8 cellular contexts compared by ENCODE assay signal in genomic region chr9:129889936-129890717, GRCh38. TPM values are rescaled to one million over a fixed set of nuclear protein-coding genes. Genes with fewer than 3 reads are reported as not detected.
A peak's percentile ranks its signal among the peaks of the same experiment; 100 is the strongest.
DNase-seq lines count a peak whose midpoint lies in the region; ATAC-seq and TF ChIP-seq lines count a peak whose summit lies in the region.

No MANE protein-coding gene starts in this region.

- H3K4me1 Mint-ChIP-seq in naive B cell, result peaks cover 55 to 90% (median 78%) of the 10 kb centered on the region in 3 donors
- no peaks in the 10 kb centered on the region for H3K4me1 Mint-ChIP-seq in Calu3 (ENCODE audit: low read depth, unreplicated experiment)

- TF ChIP-seq CTCF in heart right ventricle (IDR thresholded peaks at IDR 0.05) (no peak), osteoblast (IDR thresholded peaks at IDR 0.05; ENCODE audit: extremely low read depth, low read depth, low read length) (no peak), Calu3 (IDR thresholded peaks at IDR 0.05; ENCODE audit: unreplicated experiment) (no peak)

- H3K4me3 Mint-ChIP-seq in naive B cell (peak overlapping the region; percentile 84 to 99 (median 96)), Calu3 (ENCODE audit: low read depth, unreplicated experiment) (no peak overlapping the region)

- ATAC-seq in heart right ventricle, result no peak
- ATAC-seq in left ventricle myocardium superior, result no peak
- no peak for ATAC-seq in naive B cell (ENCODE audit: low read depth in 2 of 2)
- no peak for ATAC-seq in HG02798 (IDR thresholded peaks at IDR 0.05; ENCODE audit: poor library complexity, unreplicated experiment)

- peak overlapping the region; percentile 97 to 100 (median 99) for H3K27ac Mint-ChIP-seq in naive B cell
- H3K27ac Mint-ChIP-seq in Calu3 (ENCODE audit: unreplicated experiment), result no peak overlapping the region

- H3K4me2 ChIP-seq in osteoblast (ENCODE audit: insufficient read depth, low read length), result no peak overlapping the region

- no peaks in the 10 kb centered on the region for H4K20me1 ChIP-seq in osteoblast (ENCODE audit: insufficient read depth, low read length)

- peaks cover 0 to 49% (median 3%) of the 10 kb centered on the region in 9 donors for H3K36me3 ChIP-seq in heart right ventricle
- peaks cover 9% of the 10 kb centered on the region for H3K36me3 ChIP-seq in osteoblast (ENCODE audit: insufficient read depth, low read length)

- no peaks in the 10 kb centered on the region for H3K9me3 Mint-ChIP-seq in naive B cell
- no peaks in the 10 kb centered on the region for H3K9me3 Mint-ChIP-seq in Calu3 (ENCODE audit: low read depth, unreplicated experiment)

- BruUV-seq in Calu3 (replicated peaks; lab: Mats Ljungman, UMichigan), result no TSS peak

- peaks cover 0 to 5% of the 10 kb centered on the region in 2 donors for H3K36me3 Mint-ChIP-seq in naive B cell
- H3K36me3 Mint-ChIP-seq in Calu3 (ENCODE audit: insufficient read depth, unreplicated experiment), result peaks cover 10% of the 10 kb centered on the region

- no peaks in the 10 kb centered on the region for H3K79me2 ChIP-seq in osteoblast (ENCODE audit: insufficient read depth, low read length)

- intact Hi-C loops in heart right ventricle (cut with DNase I), result loop anchor here (5.0 to 10.0 kb wide), 13 partner anchors 42 to 352 kb away; partner anchors contain the start of genes FNBP1 (in 4 of the 10) and GPR107 (in 2 of the 10)
- intact Hi-C loops in left ventricle myocardium superior (cut with micrococcal nuclease), result no loop called here
- intact Hi-C loops in Calu3 (cut with micrococcal nuclease; ENCODE audit: unreplicated experiment), result no loop called here

- H3K27me3 Mint-ChIP-seq in naive B cell, result no peaks in the 10 kb centered on the region
- no peaks in the 10 kb centered on the region for H3K27me3 Mint-ChIP-seq in Calu3 (ENCODE audit: unreplicated experiment)

- H3K9me3 ChIP-seq in heart right ventricle, result no peaks in the 10 kb centered on the region
- H3K9me3 ChIP-seq in osteoblast (ENCODE audit: low read depth, low read length), result no peaks in the 10 kb centered on the region

- peak overlapping the region in 1 of 10 donors; percentile 37 for H3K4me3 ChIP-seq in heart right ventricle
- H3K4me3 ChIP-seq in osteoblast (ENCODE audit: insufficient read depth, low read length), result no peak overlapping the region

- 77 to 81% methylated on average over 37 of the region's 37 CpGs for WGBS in heart right ventricle, 2 donors

- CTCF ChIA-PET in Calu3 (lab: Charles Lee), result no interaction called here

- H2AFZ ChIP-seq in osteoblast (ENCODE audit: low read length), result no peak overlapping the region

- H3K27me3 ChIP-seq in heart right ventricle (no peaks in the 10 kb centered on the region), osteoblast (ENCODE audit: insufficient read depth, low read length) (no peaks in the 10 kb centered on the region)

- peak overlapping the region in 7 of 10 donors; percentile 10 to 89 (median 22) for H3K27ac ChIP-seq in heart right ventricle
- no peak overlapping the region for H3K27ac ChIP-seq in osteoblast (ENCODE audit: low read depth, low read length)

- H3K4me1 ChIP-seq in heart right ventricle (peaks cover 0 to 80% (median 27%) of the 10 kb centered on the region in 9 donors), osteoblast (ENCODE audit: insufficient read depth, low read length) (peaks cover 20% of the 10 kb centered on the region)

- DNase-seq in heart right ventricle, result no peak
- DNase-seq in left ventricle myocardium superior, result no peak
- peak; percentile 77 for DNase-seq in activated naive CD4-positive, alpha-beta T cell treated with Interleukin-2 at 50 U/mL for 16 hours
- DNase-seq in naive B cell, result peak; percentile 42
- DNase-seq in osteoblast (ENCODE audit: insufficient read length, low spot score, missing footprints), result no peak
- no peak for DNase-seq in DMS153 treated with DMSO at 0.1 percent for 48 hours (lab: John Stamatoyannopoulos, UW; ENCODE audit: unreplicated experiment)
- no peak for DNase-seq in Calu3

RNA-seq across cellular contexts. Expression of gene USP20, which starts 54.9 kb away (rescaled TPM):
- total RNA-seq in heart right ventricle (10 to 100 TPM; 10.9 to 16.8 (median 12.5) TPM), left ventricle myocardium superior (11.6 TPM), osteoblast (9.1 and 10.5 TPM in 2 replicates), Calu3 (2022) (11.3 and 14.9 TPM in 2 replicates)
- polyA plus RNA-seq in heart right ventricle (10 to 100 TPM; 11.0 to 14.7 TPM), naive B cell (ENCODE audit: low read depth in 6 of 6) (10 to 100 TPM; 12.7 to 23.9 (median 14.9) TPM)

RNA-seq across cellular contexts. Expression of gene C9orf78, which starts 55.1 kb away (rescaled TPM):
- 10 to 100 TPM; 25.7 to 34.6 (median 30.5) TPM for total RNA-seq in heart right ventricle
- 10 to 100 TPM; 34.2 to 66.2 TPM for polyA plus RNA-seq in heart right ventricle
- total RNA-seq in left ventricle myocardium superior, result 35.6 TPM
- 100 to 1,000 TPM; 100 to 148 (median 120) TPM for polyA plus RNA-seq in naive B cell (ENCODE audit: low read depth in 6 of 6)
- 30.8 and 41.0 TPM in 2 replicates for total RNA-seq in osteoblast
- 24.5 and 26.2 TPM in 2 replicates for total RNA-seq in Calu3 (2022)

Comparison
In these comparisons a context has a peak if more than half of its experiments do, and no peak if none do; other contexts are left out.
1. intact Hi-C loops: an anchor here in heart right ventricle (5.0 to 10.0 kb wide); none called in left ventricle myocardium superior and Calu3.
2. DNase-seq: peak in activated naive CD4-positive, alpha-beta T cell treated with Interleukin-2 at 50 U/mL for 16 hours (single experiment) and naive B cell (single experiment); none in heart right ventricle (0 of 2), left ventricle myocardium superior (single experiment), osteoblast (single experiment), DMS153 treated with DMSO at 0.1 percent for 48 hours (single experiment) and Calu3 (single experiment).